18 cellular contexts compared by ENCODE assay signal in the genomic region with DNA sequence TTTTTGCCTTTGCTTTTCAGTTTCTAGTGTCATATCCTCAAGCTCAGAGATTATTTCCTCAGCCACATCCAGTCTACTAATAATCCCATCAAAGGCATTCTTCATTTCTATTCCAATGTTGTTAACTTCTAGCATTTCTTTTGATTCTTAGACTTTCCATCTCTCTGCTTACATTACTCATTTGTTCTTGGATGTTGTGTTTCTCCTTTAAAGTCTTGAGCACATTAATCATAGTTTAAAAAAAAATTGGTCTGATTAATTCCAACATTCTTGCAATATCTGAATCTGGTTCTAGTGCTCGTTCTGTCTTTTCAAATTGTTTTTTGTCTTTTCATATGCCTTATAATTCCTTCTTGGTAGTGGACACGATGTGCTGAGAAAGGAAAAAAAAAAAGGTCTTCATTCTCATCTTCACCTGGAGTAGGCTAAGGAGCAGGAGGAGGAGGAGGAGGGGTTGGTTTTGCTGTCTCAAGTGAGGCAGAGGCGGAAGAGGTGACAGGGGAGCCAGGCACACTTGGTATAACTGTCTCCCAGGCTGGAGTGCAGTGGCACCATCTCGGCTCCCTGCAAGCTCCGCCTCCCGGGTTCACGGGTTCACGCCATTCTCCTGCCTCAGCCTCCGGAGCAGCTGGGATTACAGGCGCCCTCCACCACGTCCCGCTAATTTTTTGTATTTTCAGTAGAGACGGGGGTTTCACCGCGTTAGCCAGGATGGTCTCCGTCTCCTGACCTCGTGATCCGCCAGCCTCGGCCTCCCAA.
"Had no signal": no experiment of that assay in that cellular context is flagged by ENCODE, and none has a peak within 500 bp of the region (broad histone marks: within the 10 kb centered on the region; RNA-seq: fewer than 3 reads in every experiment).

No MANE protein-coding gene starts in this region.

- H3K27me3 ChIP-seq: body of pancreas, heart right ventricle, right lobe of liver, spleen had no signal

- H3K4me3 ChIP-seq: body of pancreas, coronary artery, heart right ventricle, lung, right lobe of liver, spleen had no signal

- H3K9me3 ChIP-seq: body of pancreas, heart right ventricle, right lobe of liver, spleen had no signal

- H3K27ac ChIP-seq: body of pancreas, coronary artery, heart right ventricle, right lobe of liver, spleen, WERI-Rb-1 had no signal

- H3K4me3 Mint-ChIP-seq: activated CD4-positive, alpha-beta memory T cell treated with anti-CD3 and anti-CD28 coated beads, Interleukin-2, amount 10 ng/mL, durations not matched to agents 7 days and 5 days; activated CD4-positive, alpha-beta T cell treated with anti-CD3 and anti-CD28 coated beads for 36 hours; activated T-cell treated with anti-CD3 and anti-CD28 coated beads, Interleukin-2, amount 50 U/mL, for 4 hours; stimulated activated naive CD8-positive, alpha-beta T cell treated with anti-CD3 and anti-CD28 coated beads, Interleukin-15, amount 100 ng/mL, for 72 hours had no signal

- H3K9me3 Mint-ChIP-seq: activated CD4-positive, alpha-beta memory T cell treated with anti-CD3 and anti-CD28 coated beads, Interleukin-2, amount 10 ng/mL, durations not matched to agents 7 days and 5 days; activated T-cell treated with anti-CD3 and anti-CD28 coated beads, Interleukin-2, amount 50 U/mL, for 4 hours; stimulated activated naive CD8-positive, alpha-beta T cell treated with anti-CD3 and anti-CD28 coated beads, Interleukin-15, amount 100 ng/mL, for 72 hours had no signal

- H3K4me1 ChIP-seq: body of pancreas, right lobe of liver, spleen had no signal

- H3K4me1 Mint-ChIP-seq: activated CD4-positive, alpha-beta memory T cell treated with anti-CD3 and anti-CD28 coated beads, Interleukin-2, amount 10 ng/mL, durations not matched to agents 7 days and 5 days; activated CD4-positive, alpha-beta T cell treated with anti-CD3 and anti-CD28 coated beads for 36 hours; stimulated activated naive CD8-positive, alpha-beta T cell treated with anti-CD3 and anti-CD28 coated beads, Interleukin-15, amount 100 ng/mL, for 72 hours had no signal

- FAIRE-seq: frontal cortex, islet of Langerhans had no signal

- H3K27ac Mint-ChIP-seq: activated CD4-positive, alpha-beta memory T cell treated with anti-CD3 and anti-CD28 coated beads, Interleukin-2, amount 10 ng/mL, durations not matched to agents 7 days and 5 days; activated CD4-positive, alpha-beta T cell treated with anti-CD3 and anti-CD28 coated beads for 36 hours; stimulated activated naive CD8-positive, alpha-beta T cell treated with anti-CD3 and anti-CD28 coated beads, Interleukin-15, amount 100 ng/mL, for 72 hours had no signal

- DNase-seq: activated CD4-positive, alpha-beta memory T cell treated with anti-CD3 and anti-CD28 coated beads, Interleukin-2, amount 10 ng/mL, durations not matched to agents 7 days and 5 days; activated CD4-positive, alpha-beta T cell treated with anti-CD3 and anti-CD28 coated beads for 36 hours; activated effector memory CD4-positive, alpha-beta T cell treated with Interleukin-2 at 50 U/mL for 16 hours; activated naive CD4-positive, alpha-beta T cell treated with anti-CD3 and anti-CD28 coated beads, Interleukin-2, amount 50 U/mL, for 16 hours; activated T-cell treated with anti-CD3 and anti-CD28 coated beads, Interleukin-2, amount 50 U/mL, for 4 hours; body of pancreas; central memory CD4-positive, alpha-beta T cell; heart right ventricle; midbrain; right lobe of liver; spleen; stimulated activated naive CD8-positive, alpha-beta T cell treated with anti-CD3 and anti-CD28 coated beads, Interleukin-15, amount 100 ng/mL, for 72 hours; WERI-Rb-1 had no signal

- ATAC-seq: activated CD4-positive, alpha-beta T cell treated with anti-CD3 and anti-CD28 coated beads for 36 hours; activated T-cell treated with anti-CD3 and anti-CD28 coated beads, Interleukin-2, amount 50 U/mL, for 4 hours; body of pancreas; esophagus mucosa; heart right ventricle; right lobe of liver; stimulated activated naive CD8-positive, alpha-beta T cell treated with anti-CD3 and anti-CD28 coated beads, Interleukin-15, amount 100 ng/mL, for 72 hours had no signal
